Comparison of ENCODE assay signal across 8 cellular contexts in genomic region chr17:30707724-30708240, GRCh38.
DNase-seq lines count a peak whose midpoint lies in the region; ATAC-seq and TF ChIP-seq lines count a peak whose summit lies in the region.
"Not testable (repeated sequence)": the region's sequence is repeated elsewhere in the genome, so short reads cannot be mapped to it uniquely, and the experiment has no call there.

No MANE protein-coding gene starts in this region.

- H3K27me3 Mint-ChIP-seq in activated T-cell treated with anti-CD3 and anti-CD28 coated beads, Interleukin-2, amount 50 U/mL, for 24 hours, result peaks cover 57% of the 10 kb centered on the region
- H3K27me3 Mint-ChIP-seq in effector memory CD8-positive, alpha-beta T cell, result peaks cover 0 to 42% of the 10 kb centered on the region in 2 donors
- not testable (repeated sequence) for H3K27me3 Mint-ChIP-seq in osteocyte (ENCODE audit: unreplicated experiment)

- not testable (repeated sequence) for H3K36me3 Mint-ChIP-seq in activated T-cell treated with anti-CD3 and anti-CD28 coated beads, Interleukin-2, amount 50 U/mL, for 24 hours (ENCODE audit: low read depth); osteocyte (ENCODE audit: unreplicated experiment)
- H3K36me3 Mint-ChIP-seq in effector memory CD8-positive, alpha-beta T cell (ENCODE audit: insufficient read depth), result peaks cover 23% of the 10 kb centered on the region

- not testable (repeated sequence) for H3K4me1 ChIP-seq in KMS-11 (ENCODE audit: low read depth, poor library complexity, severe bottlenecking); upper lobe of right lung

- H3K9me3 ChIP-seq in upper lobe of right lung, result not testable (repeated sequence)

- not testable (repeated sequence) for H4K20me1 ChIP-seq in KMS-11 (ENCODE audit: insufficient read depth)

- H3K4me3 Mint-ChIP-seq in activated T-cell treated with anti-CD3 and anti-CD28 coated beads, Interleukin-2, amount 50 U/mL, for 24 hours, result peak overlapping the region; percentile 82
- peak overlapping the region; percentile 98 to 99 for H3K4me3 Mint-ChIP-seq in effector memory CD8-positive, alpha-beta T cell
- peak overlapping the region; percentile 94 for H3K4me3 Mint-ChIP-seq in osteocyte (ENCODE audit: unreplicated experiment)

- peaks cover 36% of the 10 kb centered on the region for H3K4me1 Mint-ChIP-seq in activated T-cell treated with anti-CD3 and anti-CD28 coated beads, Interleukin-2, amount 50 U/mL, for 24 hours (ENCODE audit: low read depth)
- H3K4me1 Mint-ChIP-seq in effector memory CD8-positive, alpha-beta T cell (ENCODE audit: low read depth in 2 of 2), result peaks cover 33 to 43% of the 10 kb centered on the region in 2 donors
- H3K4me1 Mint-ChIP-seq in osteocyte (ENCODE audit: unreplicated experiment), result peaks cover 27% of the 10 kb centered on the region

- H3K27me3 ChIP-seq in KMS-11 (ENCODE audit: insufficient read depth, low read depth); upper lobe of right lung: not testable (repeated sequence)

- peak overlapping the region; percentile 61 for H2AFZ ChIP-seq in KMS-11 (ENCODE audit: low read depth)

- H3K9me3 Mint-ChIP-seq in activated T-cell treated with anti-CD3 and anti-CD28 coated beads, Interleukin-2, amount 50 U/mL, for 24 hours; effector memory CD8-positive, alpha-beta T cell; osteocyte (ENCODE audit: unreplicated experiment): not testable (repeated sequence)

- peak overlapping the region; percentile 96 for H3K4me2 ChIP-seq in KMS-11

- H3K4me3 ChIP-seq in KMS-11 (IDR thresholded peaks at IDR 0.05; ENCODE audit: insufficient read depth, low read depth, low read length), result not testable (repeated sequence)
- H3K4me3 ChIP-seq in upper lobe of right lung, result peak overlapping the region; percentile 65

- peak; percentile 28 for DNase-seq in Daoy (ENCODE audit: low read depth)
- peak; percentile 34 for DNase-seq in OCI-M2 (lab: John Stamatoyannopoulos, UW; ENCODE audit: unreplicated experiment)
- DNase-seq in activated T-cell treated with anti-CD3 and anti-CD28 coated beads, Interleukin-2, amount 50 U/mL, for 24 hours, result peak; percentile 60
- peak in 1 of 3 experiments; percentile 44 for DNase-seq in effector memory CD8-positive, alpha-beta T cell
- peak; percentile 59 for DNase-seq in inferior parietal cortex (ENCODE audit: extremely low spot score)
- not testable (repeated sequence) for DNase-seq in osteocyte (ENCODE audit: extremely low spot score, unreplicated experiment); upper lobe of right lung

- ATAC-seq in effector memory CD8-positive, alpha-beta T cell (replicated peaks), result peak; percentile 14
- not testable (repeated sequence) for ATAC-seq in upper lobe of right lung

- not testable (repeated sequence) for H3K36me3 ChIP-seq in KMS-11 (ENCODE audit: insufficient read depth); upper lobe of right lung

- peaks cover 13% of the 10 kb centered on the region; the same call in 1 of the 2 replicates for H3K79me2 ChIP-seq in KMS-11 (ENCODE audit: insufficient read depth, low read depth)

- peak overlapping the region; percentile 73 for H3K27ac Mint-ChIP-seq in activated T-cell treated with anti-CD3 and anti-CD28 coated beads, Interleukin-2, amount 50 U/mL, for 24 hours
- H3K27ac Mint-ChIP-seq in effector memory CD8-positive, alpha-beta T cell, result peak overlapping the region; percentile 39 to 94
- H3K27ac Mint-ChIP-seq in osteocyte (ENCODE audit: unreplicated experiment), result peak overlapping the region; percentile 95

- peak overlapping the region; percentile 33 for H3K27ac ChIP-seq in KMS-11
- peak overlapping the region; percentile 68 for H3K27ac ChIP-seq in upper lobe of right lung

- not testable (repeated sequence) for TF ChIP-seq CTCF in KMS-11 (conservative IDR thresholded peaks at IDR 0.05; ENCODE audit: low read depth, low read length); osteocyte (IDR thresholded peaks at IDR 0.05); upper lobe of right lung (IDR thresholded peaks at IDR 0.05)

- peak overlapping the region; percentile 48; the same call in 1 of the 2 replicates for H3K9ac ChIP-seq in KMS-11

- intact Hi-C loops in upper lobe of right lung (cut with DNase I), result not testable (repeated sequence)
